Comparison of ENCODE assay signal across 20 cellular contexts in genomic region chr2:98743835-98744234, GRCh38. TPM values are rescaled to one million over a fixed set of nuclear protein-coding genes. Genes with fewer than 3 reads are reported as not detected.
A peak's percentile ranks its signal among the peaks of the same experiment; 100 is the strongest.
DNase-seq lines count a peak whose midpoint lies in the region; ATAC-seq and TF ChIP-seq lines count a peak whose summit lies in the region.
"Had no signal": no experiment of that assay in that cellular context is flagged by ENCODE, and none has a peak within 500 bp of the region (broad histone marks: within the 10 kb centered on the region; RNA-seq: fewer than 3 reads in every experiment).

No MANE protein-coding gene starts in this region.

- H3K9me3 ChIP-seq in CD4-positive, alpha-beta memory T cell (ENCODE audit: control insufficient read depth in 1 of 2, low read length in 2 of 2) = no peaks in the 10 kb centered on the region
- no peaks in the 10 kb centered on the region for H3K9me3 ChIP-seq in T-helper 17 cell (ENCODE audit: control insufficient read depth, low read length, poor library complexity, severe bottlenecking)
- no peaks in the 10 kb centered on the region for H3K9me3 ChIP-seq in esophagus muscularis mucosa

- no peak for TF ChIP-seq EP300 in esophagus muscularis mucosa (IDR thresholded peaks at IDR 0.05)

- no peak for TF ChIP-seq POLR2A in esophagus muscularis mucosa (IDR thresholded peaks at IDR 0.05; ENCODE audit: low read depth)

- no peaks in the 10 kb centered on the region for H3K36me3 Mint-ChIP-seq in CD4-positive, alpha-beta memory T cell
- H3K36me3 Mint-ChIP-seq in T-helper 17 cell (ENCODE audit: low read depth) = peaks cover 4% of the 10 kb centered on the region
- H3K36me3 Mint-ChIP-seq: brain had no signal

- no peak for ATAC-seq in T-helper 17 cell
- ATAC-seq in left colon = peak; percentile 94
- no peak for ATAC-seq in HG02884 (IDR thresholded peaks at IDR 0.05; ENCODE audit: unreplicated experiment)

- peak overlapping the region in 5 of 7 donors; percentile 23 to 86 (median 70) for H3K27ac Mint-ChIP-seq in CD4-positive, alpha-beta memory T cell
- peak overlapping the region; percentile 66 for H3K27ac Mint-ChIP-seq in T-helper 17 cell
- H3K27ac Mint-ChIP-seq: brain had no signal

- peaks cover 45% of the 10 kb centered on the region for H3K4me1 ChIP-seq in CD4-positive, alpha-beta memory T cell (ENCODE audit: insufficient read depth, low read length)
- peaks cover 0 to 10% (median 0%) of the 10 kb centered on the region in 4 donors for H3K4me1 ChIP-seq in esophagus muscularis mucosa

- no peaks in the 10 kb centered on the region for H3K9me3 Mint-ChIP-seq in CD4-positive, alpha-beta memory T cell
- H3K9me3 Mint-ChIP-seq: brain had no signal

- no peak overlapping the region for H3K27ac ChIP-seq in CD4-positive, alpha-beta memory T cell (ENCODE audit: low read depth, low read length)
- H3K27ac ChIP-seq in esophagus muscularis mucosa (replicated peaks in 1 of 4) = no peak overlapping the region
- H3K27ac ChIP-seq: hepatocyte had no signal

- TF ChIP-seq CTCF in esophagus muscularis mucosa (IDR thresholded peaks at IDR 0.05) = no peak

- POLR2A ChIA-PET in CD4-positive, alpha-beta memory T cell (lab: Charles Lee; ENCODE audit: partially characterized antibody) = interaction anchor here (1.2 to 5.7 kb wide), 7 partner anchors 9 to 28 kb away, joined by 5 to 48 read pairs (median 7); partner anchors contain the start of gene MGAT4A

- 88% methylated on average over 1 of the region's 1 CpG for WGBS in esophagus muscularis mucosa

- no peaks in the 10 kb centered on the region for H3K27me3 Mint-ChIP-seq in CD4-positive, alpha-beta memory T cell
- no peaks in the 10 kb centered on the region for H3K27me3 Mint-ChIP-seq in T-helper 17 cell
- H3K27me3 Mint-ChIP-seq: activated naive CD8-positive, alpha-beta T cell treated with anti-CD3 and anti-CD28 coated beads for 36 hours had no signal

- H3K4me1 Mint-ChIP-seq in CD4-positive, alpha-beta memory T cell = peaks cover 32 to 85% (median 46%) of the 10 kb centered on the region in 4 donors
- H3K4me1 Mint-ChIP-seq in T-helper 17 cell = peaks cover 41% of the 10 kb centered on the region

- peak overlapping the region in 6 of 8 donors; percentile 8 to 59 (median 40) for H3K4me3 Mint-ChIP-seq in CD4-positive, alpha-beta memory T cell
- peak overlapping the region; percentile 73 for H3K4me3 Mint-ChIP-seq in T-helper 17 cell
- H3K4me3 Mint-ChIP-seq: activated naive CD8-positive, alpha-beta T cell treated with anti-CD3 and anti-CD28 coated beads for 36 hours; brain had no signal

- no peak overlapping the region for H3K4me3 ChIP-seq in CD4-positive, alpha-beta memory T cell (ENCODE audit: low read length in 2 of 2)
- no peak overlapping the region for H3K4me3 ChIP-seq in esophagus muscularis mucosa
- H3K4me3 ChIP-seq: hepatocyte had no signal

- CTCF ChIA-PET in CD4-positive, alpha-beta memory T cell (lab: Charles Lee; ENCODE audit: partially characterized antibody) = interaction anchor here (1.2 to 1.7 kb wide), 4 partner anchors 11 to 27 kb away, joined by 4 to 8 read pairs (median 6); no protein-coding TSS in a partner anchor

- intact Hi-C loops in CD4-positive, alpha-beta memory T cell (cut with micrococcal nuclease) = no loop called here
- intact Hi-C loops in left colon (cut with DNase I, micrococcal nuclease) = no loop called here
- intact Hi-C loops in esophagus muscularis mucosa (cut with DNase I) = no loop called here

- H3K27me3 ChIP-seq in CD4-positive, alpha-beta memory T cell (ENCODE audit: insufficient read depth, low read length) = no peaks in the 10 kb centered on the region
- no peaks in the 10 kb centered on the region for H3K27me3 ChIP-seq in esophagus muscularis mucosa
- H3K27me3 ChIP-seq: hepatocyte had no signal

- DNase-seq in CD4-positive, alpha-beta memory T cell = no peak
- peak; percentile 39 for DNase-seq in DMS79 treated with DMSO at 0.1 percent for 48 hours (lab: John Stamatoyannopoulos, UW)
- DNase-seq in T-helper 17 cell = no peak
- peak in 1 of 2 donors; percentile 40 for DNase-seq in left colon
- no peak for DNase-seq in NCI-H2081 treated with DMSO at 0.1 percent for 48 hours (lab: John Stamatoyannopoulos, UW)
- DNase-seq in esophagus muscularis mucosa (ENCODE audit: extremely low spot score) = no peak
- no peak for DNase-seq in OCI-M1 (lab: John Stamatoyannopoulos, UW)
- DNase-seq: activated CD4-positive, alpha-beta T cell treated with anti-CD3 and anti-CD28 coated beads for 4 hours; activated naive CD8-positive, alpha-beta T cell treated with anti-CD3 and anti-CD28 coated beads for 36 hours; cortex of kidney; foreskin fibroblast; GF-D8; HCEC 1CT; NCI-H1436; retina; stimulated activated CD8-positive, alpha-beta memory T cell treated with anti-CD3 and anti-CD28 coated beads, Interleukin-4, amount 100 ng/mL, for 48 hours; T-helper 1 cell had no signal

- no peaks in the 10 kb centered on the region for H3K36me3 ChIP-seq in CD4-positive, alpha-beta memory T cell (ENCODE audit: insufficient read depth, low read length)
- no peaks in the 10 kb centered on the region for H3K36me3 ChIP-seq in esophagus muscularis mucosa

RNA-seq across cellular contexts. Expression of gene MGAT4A, which starts 12.9 kb away (rescaled TPM):
- total RNA-seq in CD4-positive, alpha-beta memory T cell = 100 to 1,000 TPM; 256 to 270 TPM
- 100 to 1,000 TPM; 223 to 336 TPM for polyA plus RNA-seq in CD4-positive, alpha-beta memory T cell
- total RNA-seq in T-helper 17 cell = 100 to 1,000 TPM; 187 to 205 TPM
- 100 to 1,000 TPM; 115 to 154 TPM for total RNA-seq in left colon
- 10 to 100 TPM in 3 of 4 donors, 1 to 10 TPM in 1; 9.9 to 21.4 (median 15.2) TPM for total RNA-seq in esophagus muscularis mucosa

Comparison
In these comparisons a context has a peak if more than half of its experiments do, and no peak if none do; other contexts are left out.
1. RNA of gene MGAT4A, which starts 12.9 kb away (total RNA-seq): 256 to 270 TPM in CD4-positive, alpha-beta memory T cell, 187 to 205 TPM in T-helper 17 cell and 115 to 154 TPM in left colon; 9.9 to 21.4 TPM in esophagus muscularis mucosa; every median in the first group is over 4 times any median in the second.